ENCODE assay signal across 16 cellular contexts in the genomic region with DNA sequence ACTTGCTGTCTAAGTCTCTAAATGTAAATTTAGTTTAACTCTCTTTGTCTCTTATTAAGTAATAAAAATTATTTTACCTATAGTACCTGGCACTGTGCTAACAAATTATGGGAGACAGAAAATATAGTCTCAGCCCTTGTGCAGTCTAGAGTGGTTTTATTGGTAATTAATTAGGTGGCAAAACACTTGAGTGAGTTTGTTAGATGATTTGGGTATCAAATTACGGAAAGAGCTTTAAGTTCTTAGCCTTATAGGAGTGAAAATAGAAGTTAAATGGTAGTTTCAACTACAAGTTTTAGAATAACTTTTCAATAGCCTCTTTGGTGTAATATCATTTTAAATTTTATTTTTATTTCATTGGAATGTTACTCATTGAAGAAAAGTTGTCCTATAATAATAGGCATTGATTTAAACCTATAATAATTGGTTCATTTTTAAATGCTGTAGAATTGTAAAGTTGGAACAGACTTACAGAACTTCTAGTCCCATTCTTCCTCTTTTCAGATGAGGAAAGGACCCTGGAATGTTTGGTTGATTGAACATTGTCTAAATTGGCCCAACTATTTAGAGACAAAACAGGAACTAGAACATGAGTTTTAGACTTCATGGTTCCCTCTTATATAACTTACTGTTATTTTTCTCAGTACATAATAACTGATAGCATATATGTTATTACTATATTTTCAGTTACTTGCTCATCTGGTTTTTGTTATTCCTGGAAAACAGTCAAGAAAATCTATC.
DNase-seq lines count a peak whose midpoint lies in the region; ATAC-seq lines count a peak whose summit lies in the region.
"Had no signal": no experiment of that assay in that cellular context is flagged by ENCODE, and none has a peak within 500 bp of the region (broad histone marks: within the 10 kb centered on the region; RNA-seq: fewer than 3 reads in every experiment).

No MANE protein-coding gene starts in this region.

- ATAC-seq in HG03571 (IDR thresholded peaks at IDR 0.05; ENCODE audit: unreplicated experiment) = no peak
- ATAC-seq in GM18511 (IDR thresholded peaks at IDR 0.05; ENCODE audit: unreplicated experiment) = no peak
- ATAC-seq: PC-3; stimulated activated naive CD8-positive, alpha-beta T cell treated with anti-CD3 and anti-CD28 coated beads, Interleukin-15, Interleukin-2, amounts not matched to agents 100 U/mL and 50 U/mL, for 24 hours had no signal

- DNase-seq in AML-193 (lab: John Stamatoyannopoulos, UW) = peak; percentile 6 to 17
- DNase-seq in GF-D8 (lab: John Stamatoyannopoulos, UW) = peak; percentile 34
- peak; percentile 6 for DNase-seq in NCI-H524 treated with DMSO at 0.1 percent for 48 hours (lab: John Stamatoyannopoulos, UW)
- DNase-seq in globus pallidus (ENCODE audit: low spot score) = peak; percentile 33
- no peak for DNase-seq in stimulated activated CD4-positive, alpha-beta T cell treated with anti-CD3 and anti-CD28 coated beads, Interleukin-2, amount 100 ng/mL, for 48 hours
- DNase-seq in D341Med (ENCODE audit: low spot score) = no peak
- DNase-seq: activated gamma-delta T cell treated with Interleukin-2 at 50 U/mL for 16 hours; colonic mucosa; glutamatergic neuron; HCEC 1CT; midbrain; NCI-H2081; PC-3; stimulated activated naive CD8-positive, alpha-beta T cell treated with anti-CD3 and anti-CD28 coated beads, Interleukin-15, Interleukin-2, amounts not matched to agents 100 U/mL and 50 U/mL, for 24 hours had no signal

Comparison
In these comparisons a context has a peak if more than half of its experiments do, and no peak if none do; other contexts are left out.
1. DNase-seq: peak in AML-193 (2 of 2), GF-D8 (single experiment), NCI-H524 treated with DMSO at 0.1 percent for 48 hours (single experiment) and globus pallidus (single experiment); none in stimulated activated CD4-positive, alpha-beta T cell treated with anti-CD3 and anti-CD28 coated beads, Interleukin-2, amount 100 ng/mL, for 48 hours (0 of 2) and D341Med (single experiment).